ENCODE assay signal across 18 cellular contexts in the genomic region with DNA sequence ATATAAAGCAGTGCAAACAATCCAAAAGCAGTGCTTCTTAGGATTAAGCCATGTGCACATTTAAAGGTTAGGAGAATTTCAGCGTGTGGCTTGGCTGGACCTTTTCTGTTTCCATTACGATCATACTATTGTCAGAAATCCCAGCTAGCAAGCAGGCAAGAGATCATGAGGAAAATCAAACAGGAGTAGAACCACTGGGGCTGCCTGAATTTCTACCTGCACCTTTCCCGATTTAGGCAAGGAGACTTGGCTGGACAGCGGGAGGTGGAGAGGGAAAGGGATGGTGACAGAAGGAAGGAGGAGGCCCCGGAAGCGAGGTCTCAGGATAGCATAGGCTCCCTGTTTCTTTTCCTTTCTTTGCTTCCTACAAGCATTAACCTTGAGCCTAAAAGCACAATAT.
DNase-seq lines count a peak whose midpoint lies in the region; ATAC-seq and TF ChIP-seq lines count a peak whose summit lies in the region.
"Had no signal": no experiment of that assay in that cellular context is flagged by ENCODE, and none has a peak within 500 bp of the region (broad histone marks: within the 10 kb centered on the region; RNA-seq: fewer than 3 reads in every experiment).

No MANE protein-coding gene starts in this region.

- no peak overlapping the region for H3K4ac ChIP-seq in trophoblast cell (ENCODE audit: low read depth, low read length)

- H3K4me2 ChIP-seq in trophoblast cell (ENCODE audit: low read length), result no peak overlapping the region
- H3K4me2 ChIP-seq: A549; BLaER1 treated with 17β-estradiol and CSF1 and Interleukin-3, amounts not matched to agents 10 nM and 100 nM had no signal

- H3K9ac ChIP-seq in liver (ENCODE audit: low read depth in 1 of 2, low read length in 2 of 2) (no peak overlapping the region), trophoblast cell (ENCODE audit: low read length) (peak overlapping the region; percentile 46)
- H3K9ac ChIP-seq: BLaER1 treated with 17β-estradiol and CSF1 and Interleukin-3, amounts not matched to agents 10 nM and 100 nM had no signal

- H3K36me3 ChIP-seq in liver (ENCODE audit: control insufficient read depth in 4 of 4, insufficient read depth in 3 of 4, low read depth in 1 of 4, low read length in 3 of 4), result no peaks in the 10 kb centered on the region
- no peaks in the 10 kb centered on the region for H3K36me3 ChIP-seq in right lobe of liver
- no peaks in the 10 kb centered on the region for H3K36me3 ChIP-seq in trophoblast cell (ENCODE audit: control insufficient read depth in 1 of 2, insufficient read depth in 2 of 2, low read length in 2 of 2)
- no peaks in the 10 kb centered on the region for H3K36me3 ChIP-seq in stomach
- H3K36me3 ChIP-seq: BLaER1 treated with 17β-estradiol and CSF1 and Interleukin-3, amounts not matched to agents 10 nM and 100 nM had no signal

- TF ChIP-seq EP300 in stomach (IDR thresholded peaks at IDR 0.05), result no peak

- no peak overlapping the region for H3K14ac ChIP-seq in trophoblast cell (ENCODE audit: low read length)

- H3K27ac ChIP-seq in liver (ENCODE audit: low read depth in 1 of 2, low read length in 2 of 2) (no peak overlapping the region), right lobe of liver (no peak overlapping the region), trophoblast cell (ENCODE audit: low read depth, low read length) (no peak overlapping the region), stomach (no peak overlapping the region)
- H3K27ac ChIP-seq: 22Rv1; A549; BLaER1 treated with 17β-estradiol and CSF1 and Interleukin-3, amounts not matched to agents 10 nM and 100 nM; C4-2B had no signal

- no peak for TF ChIP-seq RAD21 in liver (IDR thresholded peaks at IDR 0.05)

- no peak overlapping the region for H2BK5ac ChIP-seq in trophoblast cell (ENCODE audit: low read depth, low read length, poor library complexity)

- DNase-seq in right lobe of liver (no peak), cerebellar cortex (ENCODE audit: low spot score) (peak; percentile 76), trophoblast cell (no peak), stomach (no peak), GM19240 (ENCODE audit: insufficient read length, low spot score) (no peak)
- DNase-seq: AML-193; Caco-2; Calu3; CD4-positive, alpha-beta T cell; CD8-positive, alpha-beta T cell; DMS79 treated with DMSO at 0.1 percent for 48 hours; GDM1 had no signal

- H3K79me1 ChIP-seq in trophoblast cell (ENCODE audit: low read length), result no peaks in the 10 kb centered on the region

- no peaks in the 10 kb centered on the region for H3K27me3 ChIP-seq in liver (ENCODE audit: control insufficient read depth in 4 of 4, insufficient read depth in 4 of 4, low read length in 3 of 4)
- H3K27me3 ChIP-seq in right lobe of liver, result no peaks in the 10 kb centered on the region
- H3K27me3 ChIP-seq in trophoblast cell (ENCODE audit: insufficient read depth, low read length), result no peaks in the 10 kb centered on the region
- no peaks in the 10 kb centered on the region for H3K27me3 ChIP-seq in stomach
- H3K27me3 ChIP-seq: BLaER1 treated with 17β-estradiol and CSF1 and Interleukin-3, amounts not matched to agents 10 nM and 100 nM had no signal

- WGBS in liver, result 81% methylated on average over 6 of the region's 6 CpGs
- WGBS in right lobe of liver (ENCODE audit: insufficient coverage, low coverage, low lambda C conversion rate, missing lambda C conversion rate), result 69% methylated on average over 6 of the region's 6 CpGs
- WGBS in trophoblast cell (ENCODE audit: extremely low coverage, insufficient coverage, insufficient read length), result no CpG with 5 or more reads among the region's 6 CpGs
- 77 to 91% (median 82%) methylated on average over 6 of the region's 6 CpGs for WGBS in stomach, 5 donors

- peak overlapping the region; percentile 80 for H3K23ac ChIP-seq in trophoblast cell (ENCODE audit: low read length)

- TF ChIP-seq CTCF in liver (IDR thresholded peaks at IDR 0.05; ENCODE audit: low read depth, low read length, missing input control), result no peak
- TF ChIP-seq CTCF in right lobe of liver (IDR thresholded peaks at IDR 0.05), result no peak
- TF ChIP-seq CTCF in stomach (IDR thresholded peaks at IDR 0.05), result no peak

- H2BK120ac ChIP-seq in trophoblast cell (ENCODE audit: insufficient read depth, low read length, poor library complexity), result no peak overlapping the region

- H3K9me3 ChIP-seq in liver (ENCODE audit: control insufficient read depth in 4 of 4, low read length in 3 of 4) (no peaks in the 10 kb centered on the region), right lobe of liver (no peaks in the 10 kb centered on the region), trophoblast cell (ENCODE audit: insufficient read depth, low read depth, low read length) (no peaks in the 10 kb centered on the region), stomach (no peaks in the 10 kb centered on the region)
- H3K9me3 ChIP-seq: A549; BLaER1 treated with 17β-estradiol and CSF1 and Interleukin-3, amounts not matched to agents 10 nM and 100 nM; Caco-2 had no signal

- no peak overlapping the region for H4K12ac ChIP-seq in trophoblast cell (ENCODE audit: low read depth, low read length)

- no peak overlapping the region for H2BK12ac ChIP-seq in trophoblast cell (ENCODE audit: low read length)

- no peak overlapping the region for H4K8ac ChIP-seq in trophoblast cell (ENCODE audit: low read depth, low read length)

- H2AFZ ChIP-seq in trophoblast cell (ENCODE audit: insufficient read depth, low read length, poor library complexity), result no peak overlapping the region

- ATAC-seq in right lobe of liver, result no peak
- ATAC-seq: A549; CD8-positive, alpha-beta T cell; GM12878 had no signal

- no peaks in the 10 kb centered on the region for H3K79me2 ChIP-seq in trophoblast cell (ENCODE audit: control insufficient read depth, insufficient read depth, low read length, poor library complexity)

- intact Hi-C loops in right lobe of liver (cut with DNase I) (no loop called here), stomach (cut with DNase I; ENCODE audit: low total_unique reads) (no loop called here)

- H3K18ac ChIP-seq in trophoblast cell (ENCODE audit: low read length), result no peak overlapping the region

- TF ChIP-seq POLR2A in right lobe of liver (IDR thresholded peaks at IDR 0.05) (no peak), stomach (IDR thresholded peaks at IDR 0.05) (no peak)

- H2AK5ac ChIP-seq in trophoblast cell (ENCODE audit: low read length), result no peak overlapping the region

- H3K4me3 ChIP-seq in liver (ENCODE audit: low read depth in 1 of 3, low read length in 3 of 3), result no peak overlapping the region
- H3K4me3 ChIP-seq in right lobe of liver, result no peak overlapping the region
- no peak overlapping the region for H3K4me3 ChIP-seq in trophoblast cell (ENCODE audit: low read depth, low read length)
- H3K4me3 ChIP-seq in stomach, result no peak overlapping the region
- H3K4me3 ChIP-seq: A549; BLaER1 treated with 17β-estradiol and CSF1 and Interleukin-3, amounts not matched to agents 10 nM and 100 nM; GM12878 had no signal

- H4K91ac ChIP-seq in trophoblast cell (ENCODE audit: low read depth, low read length), result no peak overlapping the region

- H3K4me1 ChIP-seq in liver (ENCODE audit: control insufficient read depth in 4 of 4, insufficient read depth in 4 of 4, low read length in 3 of 4) (peaks cover 2 to 16% (median 10%) of the 10 kb centered on the region in 4 donors), right lobe of liver (peaks cover 0 to 16% (median 8%) of the 10 kb centered on the region in 4 donors), trophoblast cell (ENCODE audit: control insufficient read depth in 1 of 2, insufficient read depth in 2 of 2, low read length in 2 of 2) (no peaks in the 10 kb centered on the region), stomach (peaks cover 0 to 8% (median 2%) of the 10 kb centered on the region in 4 donors)
- H3K4me1 ChIP-seq: A549; BLaER1 treated with 17β-estradiol and CSF1 and Interleukin-3, amounts not matched to agents 10 nM and 100 nM; Caco-2 had no signal

TF ChIP-seq in liver, 16 proteins besides CTCF, POLR2A, EP300 and RAD21:
- TF ChIP-seq SP1 (IDR thresholded peaks at IDR 0.05), result peak; percentile 23
- TF ChIP-seq YY1 (IDR thresholded peaks at IDR 0.05), result no peak
